Comparison of ENCODE assay signal across 8 cellular contexts in genomic region chrX:41085883-41086626, GRCh38. TPM values are rescaled to one million over a fixed set of nuclear protein-coding genes. Genes with fewer than 3 reads are reported as not detected.
DNase-seq lines count a peak whose midpoint lies in the region; ATAC-seq, FAIRE-seq and TF ChIP-seq lines count a peak whose summit lies in the region.

No MANE protein-coding gene starts in this region.

- H2AFZ ChIP-seq in GM23248 (no peak overlapping the region; the same call in 1 of the 2 replicates), endothelial cell of umbilical vein (ENCODE audit: low read depth, low read length) (no peak overlapping the region)

- peak; percentile 5 for ATAC-seq in mucosa of descending colon

- H3K4me2 ChIP-seq in GM23248 (ENCODE audit: unreplicated experiment) (peak overlapping the region; percentile 89), endothelial cell of umbilical vein (ENCODE audit: insufficient read depth, low read length) (no peak overlapping the region)

- no peaks in the 10 kb centered on the region for H3K9me2 ChIP-seq in GM23248 (ENCODE audit: insufficient read depth)

- H3K4me3 ChIP-seq in GM23248: peak overlapping the region; percentile 98
- H3K4me3 ChIP-seq in endothelial cell of umbilical vein (replicated peaks in 1 of 3; ENCODE audit: insufficient read depth in 1 of 3, low read depth in 1 of 3, low read length in 3 of 3): peak overlapping the region; percentile 42 to 93 (median 67)
- peak overlapping the region; percentile 78 for H3K4me3 ChIP-seq in mucosa of descending colon

- DNase-seq in EL (peak; percentile 51), GM23248 (peak; percentile 65), NCI-H2171 (lab: John Stamatoyannopoulos, UW) (peak; percentile 15), endothelial cell of umbilical vein (ENCODE audit: low read depth, low spot score) (peak; percentile 61), mucosa of descending colon (peak; percentile 62 to 79 (median 68)), NCI-H1436 treated with DMSO at 0.1 percent for 48 hours (lab: John Stamatoyannopoulos, UW) (no peak)
- DNase-seq in activated CD8-positive, alpha-beta memory T cell treated with anti-CD3 and anti-CD28 coated beads, Interleukin-2, amount 50 U/mL, for 4 hours: peak; percentile 43
- peak; percentile 19 to 20 for DNase-seq in stimulated activated CD8-positive, alpha-beta memory T cell treated with anti-CD3 and anti-CD28 coated beads, Interleukin-7, amount 100 ng/mL, for 48 hours (ENCODE audit: extremely low read depth in 1 of 2, low read depth in 1 of 2)

- H3K9ac ChIP-seq in GM23248 (peak overlapping the region; percentile 100), endothelial cell of umbilical vein (replicated peaks; ENCODE audit: extremely low read depth, insufficient read depth, low read length) (peak overlapping the region; percentile 100)

- H3K9me3 ChIP-seq in GM23248 (ENCODE audit: low read depth): no peaks in the 10 kb centered on the region
- no peaks in the 10 kb centered on the region for H3K9me3 ChIP-seq in endothelial cell of umbilical vein (replicated peaks; ENCODE audit: control insufficient read depth, insufficient read depth, low read length)
- no peaks in the 10 kb centered on the region for H3K9me3 ChIP-seq in mucosa of descending colon

- H3K79me2 ChIP-seq in GM23248 (ENCODE audit: insufficient read depth): peaks cover 57% of the 10 kb centered on the region
- H3K79me2 ChIP-seq in endothelial cell of umbilical vein (ENCODE audit: control insufficient read depth, insufficient read depth, low read length): peaks cover 54% of the 10 kb centered on the region

- H3K9me1 ChIP-seq in endothelial cell of umbilical vein (replicated peaks; ENCODE audit: control insufficient read depth, extremely low read depth, insufficient read depth, low read length): no peaks in the 10 kb centered on the region

- in situ Hi-C loops in GM23248 (cut with MboI): no loop called here

- peaks cover 18% of the 10 kb centered on the region for H3K4me1 ChIP-seq in GM23248 (ENCODE audit: insufficient read depth)
- peaks cover 28% of the 10 kb centered on the region for H3K4me1 ChIP-seq in endothelial cell of umbilical vein (ENCODE audit: control insufficient read depth, extremely low read depth, insufficient read depth, low read length)
- peaks cover 9% of the 10 kb centered on the region for H3K4me1 ChIP-seq in mucosa of descending colon (ENCODE audit: low read depth)

- POLR2A ChIA-PET in endothelial cell of umbilical vein (lab: Charles Lee): interaction anchor here (0.6 to 2.0 kb wide), 3 partner anchors 40 to 76 kb away, joined by 4 to 7 read pairs (median 5); no protein-coding TSS in a partner anchor

- TF ChIP-seq CTCF in endothelial cell of umbilical vein (IDR thresholded peaks at IDR 0.05; ENCODE audit: extremely low read depth in 1 of 2, insufficient read depth in 1 of 2, low read depth in 1 of 2, low read length in 2 of 2) (no peak), mucosa of descending colon (IDR thresholded peaks at IDR 0.05) (no peak)

- TF ChIP-seq POLR2A in endothelial cell of umbilical vein (IDR thresholded peaks at IDR 0.05; ENCODE audit: low read depth, low read length): no peak

- H3F3A ChIP-seq in GM23248 (ENCODE audit: insufficient read depth): peaks cover 34% of the 10 kb centered on the region; the same call in 1 of the 2 replicates

- H3K27ac ChIP-seq in GM23248 (peak overlapping the region; percentile 100), endothelial cell of umbilical vein (ENCODE audit: insufficient read depth, low read depth, low read length) (peak overlapping the region; percentile 100)

- CTCF ChIA-PET in endothelial cell of umbilical vein (lab: Charles Lee): interaction anchor here (1.1 to 3.2 kb wide), 3 partner anchors 29 to 208 kb away, joined by 4 to 19 read pairs (median 8); no protein-coding TSS in a partner anchor

- BruUV-seq in endothelial cell of umbilical vein (replicated peaks; lab: Mats Ljungman, UMichigan): no TSS peak

- dilution Hi-C loops in endothelial cell of umbilical vein (cut with MboI; ENCODE audit: extremely low pct_ligation_motif_present, low sequenced_read_pairs): no loop called here

- 0% methylated on average over 3 to 5 of the region's 71 CpGs for WGBS in GM23248 (ENCODE audit: low coverage in 1 of 2, low lambda C conversion rate in 2 of 2, missing lambda C conversion rate in 2 of 2), 2 experiments

- intact Hi-C loops in endothelial cell of umbilical vein (cut with micrococcal nuclease) (loop anchor here (1.0 to 10.0 kb wide), 4 partner anchors 39 to 435 kb away; partner anchors contain the start of gene DDX3X), mucosa of descending colon (cut with DNase I, micrococcal nuclease) (no loop called here)

- H4K20me1 ChIP-seq in GM23248 (ENCODE audit: insufficient read depth) (peaks cover 13% of the 10 kb centered on the region), endothelial cell of umbilical vein (replicated peaks; ENCODE audit: control insufficient read depth, extremely low read depth, insufficient read depth, low read length) (peaks cover 3% of the 10 kb centered on the region)

- no peak for FAIRE-seq in endothelial cell of umbilical vein (lab: Jason Lieb, UNC)

- H3K36me3 ChIP-seq in GM23248 (ENCODE audit: low read depth) (no peaks in the 10 kb centered on the region), endothelial cell of umbilical vein (ENCODE audit: control insufficient read depth in 2 of 2, extremely low read depth in 1 of 2, insufficient read depth in 2 of 2, low read length in 2 of 2) (no peaks in the 10 kb centered on the region), mucosa of descending colon (ENCODE audit: low read depth) (no peaks in the 10 kb centered on the region)

- H3K27me3 ChIP-seq in GM23248 (replicated peaks; ENCODE audit: insufficient read depth): no peaks in the 10 kb centered on the region
- H3K27me3 ChIP-seq in endothelial cell of umbilical vein (ENCODE audit: control insufficient read depth in 2 of 2, insufficient read depth in 2 of 2, low read length in 2 of 2): no peaks in the 10 kb centered on the region

TF ChIP-seq in endothelial cell of umbilical vein, 7 proteins besides CTCF, POLR2A, EP300 and RAD21:
- TF ChIP-seq EZH2 (IDR thresholded peaks at IDR 0.05; ENCODE audit: borderline replicate concordance, low read depth, low read length, severe bottlenecking): no peak
- no peak for TF ChIP-seq POLR2AphosphoS5 (IDR thresholded peaks at IDR 0.05; ENCODE audit: insufficient read depth, low read depth, low read length)
- no peak for TF ChIP-seq MAX (IDR thresholded peaks at IDR 0.05; ENCODE audit: insufficient read depth, insufficient read length)
- TF ChIP-seq FOS (IDR thresholded peaks at IDR 0.05; ENCODE audit: borderline replicate concordance, insufficient read depth, low read length): no peak
- TF ChIP-seq GATA2 (IDR thresholded peaks at IDR 0.05; ENCODE audit: insufficient read depth, insufficient read length, low read depth, low read length): no peak
- TF ChIP-seq JUN (IDR thresholded peaks at IDR 0.05; ENCODE audit: borderline replicate concordance, insufficient read depth, insufficient read length, low read depth): no peak
- TF ChIP-seq MYC (IDR thresholded peaks at IDR 0.05; ENCODE audit: low read depth, low read length): no peak

RNA-seq across cellular contexts. Expression of gene USP9X, which starts 0.8 kb away (rescaled TPM):
- 72.3 and 76.1 TPM in 2 replicates for total RNA-seq in GM23248 (2014; rRNA removed; shearing (Covaris generic))
- polyA plus RNA-seq in GM23248 (2016; fragmentation: Nextera tagmentation; extraction: Ambion mirVana) (21.5 and 23.9 TPM in 2 replicates), endothelial cell of umbilical vein (10.8 and 13.7 TPM in 2 replicates)
- total RNA-seq in endothelial cell of umbilical vein (66.8 and 70.6 TPM in 2 replicates), mucosa of descending colon (10 to 100 TPM; 72.1 to 88.9 (median 86.3) TPM)
- 16.1 and 18.7 TPM in 2 replicates for polyA plus RNA-seq in endothelial cell of umbilical vein (2011; cell fraction: cytosol; rRNA removed)
- 38.9 and 43.9 TPM in 2 replicates for polyA plus RNA-seq in endothelial cell of umbilical vein (2011; cell fraction: nucleus; rRNA removed)
- polyA plus RNA-seq in endothelial cell of umbilical vein (2012): 40.7 and 47.7 TPM in 2 replicates
- 248 and 251 TPM in 2 replicates for polyA minus RNA-seq in endothelial cell of umbilical vein
- polyA minus RNA-seq in endothelial cell of umbilical vein (2011; cell fraction: cytosol; rRNA and poly(A)+ RNA removed): 130 TPM
- polyA minus RNA-seq in endothelial cell of umbilical vein (2011; cell fraction: nucleus; rRNA and poly(A)+ RNA removed): 140 and 229 TPM in 2 replicates
